In the genomic region with DNA sequence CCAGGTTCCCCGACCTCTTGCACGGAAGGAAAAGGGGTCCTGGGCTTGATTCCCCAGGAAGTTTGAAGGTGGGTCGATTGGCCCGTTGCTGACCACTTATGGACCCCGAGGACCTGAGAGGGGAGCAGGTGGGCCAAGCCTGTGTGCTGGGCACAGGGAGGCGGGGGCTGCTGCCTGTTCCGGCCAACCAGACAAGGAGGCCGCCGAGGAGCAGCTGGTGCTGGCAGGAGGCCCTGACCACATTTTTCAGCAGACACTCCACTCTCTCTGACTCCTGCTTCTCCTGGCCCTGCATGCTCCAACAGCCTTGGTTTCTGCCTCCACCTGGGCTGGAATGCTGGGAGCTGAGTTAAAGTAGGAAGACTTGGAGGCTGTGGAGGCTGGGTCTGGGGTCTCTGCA, we compare ENCODE assay signal across 15 cellular contexts. TPM values are rescaled to one million over a fixed set of nuclear protein-coding genes. Genes with fewer than 3 reads are reported as not detected.
"Had no signal": no experiment of that assay in that cellular context is flagged by ENCODE, and none has a peak within 500 bp of the region (broad histone marks: within the 10 kb centered on the region; RNA-seq: fewer than 3 reads in every experiment).

No MANE protein-coding gene starts in this region.

- ATAC-seq: esophagus mucosa; heart left ventricle; naive thymus-derived CD4-positive, alpha-beta T cell; stimulated activated effector memory CD8-positive, alpha-beta T cell treated with anti-CD3 and anti-CD28 coated beads, Interleukin-12 subunit alpha, Interleukin-12 subunit beta, amount 100 ng/mL, for 72 hours; stimulated activated naive CD8-positive, alpha-beta T cell treated with anti-CD3 and anti-CD28 coated beads, Interleukin-15, Interleukin-2, amounts not matched to agents 100 U/mL and 50 U/mL, for 24 hours had no signal

- H3K36me3 Mint-ChIP-seq: stimulated activated effector memory CD8-positive, alpha-beta T cell treated with anti-CD3 and anti-CD28 coated beads, Interleukin-12 subunit alpha, Interleukin-12 subunit beta, amount 100 ng/mL, for 72 hours had no signal

- H3K4me1 Mint-ChIP-seq: naive thymus-derived CD4-positive, alpha-beta T cell; nephron progenitor cell; stimulated activated effector memory CD8-positive, alpha-beta T cell treated with anti-CD3 and anti-CD28 coated beads, Interleukin-12 subunit alpha, Interleukin-12 subunit beta, amount 100 ng/mL, for 72 hours had no signal

- DNase-seq: effector memory CD4-positive, alpha-beta T cell; heart left ventricle; kidney glomerular epithelial cell; naive thymus-derived CD4-positive, alpha-beta T cell; nephron progenitor cell; small intestine; stimulated activated CD4-positive, alpha-beta T cell treated with anti-CD3 and anti-CD28 coated beads, Interleukin-2, amount 100 ng/mL, for 48 hours; stimulated activated CD8-positive, alpha-beta memory T cell treated with anti-CD3 and anti-CD28 coated beads, Interleukin-4, amount 100 ng/mL, for 48 hours; stimulated activated naive CD8-positive, alpha-beta T cell treated with anti-CD3 and anti-CD28 coated beads, Interleukin-15, Interleukin-2, amounts not matched to agents 100 U/mL and 50 U/mL, for 24 hours; tibial artery had no signal

- H3K4me3 Mint-ChIP-seq: naive thymus-derived CD4-positive, alpha-beta T cell; nephron progenitor cell; stimulated activated effector memory CD8-positive, alpha-beta T cell treated with anti-CD3 and anti-CD28 coated beads, Interleukin-12 subunit alpha, Interleukin-12 subunit beta, amount 100 ng/mL, for 72 hours had no signal

- H3K27ac Mint-ChIP-seq: naive thymus-derived CD4-positive, alpha-beta T cell; nephron progenitor cell; stimulated activated effector memory CD8-positive, alpha-beta T cell treated with anti-CD3 and anti-CD28 coated beads, Interleukin-12 subunit alpha, Interleukin-12 subunit beta, amount 100 ng/mL, for 72 hours had no signal

RNA-seq across cellular contexts. Expression of gene NOS1, which starts 42.8 kb away (rescaled TPM):
- total RNA-seq: glomerular endothelial cell; lung microvascular endothelial cell; mononuclear cell; naive thymus-derived CD4-positive, alpha-beta T cell had no signal
